ENCODE assay signal across 11 cellular contexts in genomic region chr10:124694467-124695195, GRCh38. TPM values are rescaled to one million over a fixed set of nuclear protein-coding genes. Genes with fewer than 3 reads are reported as not detected.
DNase-seq lines count a peak whose midpoint lies in the region; ATAC-seq, FAIRE-seq and TF ChIP-seq lines count a peak whose summit lies in the region.
"Had no signal": no experiment of that assay in that cellular context is flagged by ENCODE, and none has a peak within 500 bp of the region (broad histone marks: within the 10 kb centered on the region; RNA-seq: fewer than 3 reads in every experiment).

No MANE protein-coding gene starts in this region.

- H3K27ac ChIP-seq in psoas muscle, result peak overlapping the region; percentile 91

- H3K4me1 ChIP-seq in psoas muscle, result peaks cover 58% of the 10 kb centered on the region

- intact Hi-C loops in left cardiac atrium (cut with DNase I), result no loop called here
- intact Hi-C loops in psoas muscle (cut with DNase I), result no loop called here

- ATAC-seq in T-cell (replicated peaks in 1 of 4) (no peak), left cardiac atrium (no peak), psoas muscle (no peak)

- peaks cover 0 to 17% of the 10 kb centered on the region in 2 donors for H3K36me3 ChIP-seq in psoas muscle (ENCODE audit: insufficient read depth in 1 of 2, low read depth in 1 of 2)

- peaks cover 26% of the 10 kb centered on the region for H3K36me3 Mint-ChIP-seq in T-cell

- DNase-seq in GM19239 (ENCODE audit: insufficient read length, low spot score) (no peak), T-cell (no peak), left cardiac atrium (peak; percentile 22), psoas muscle (peak in 1 of 2 donors; percentile 39), NK-92 (lab: John Stamatoyannopoulos, UW; ENCODE audit: unreplicated experiment) (no peak), kidney glomerular epithelial cell (lab: John Stamatoyannopoulos, UW) (no peak), NCI-H1105 (lab: John Stamatoyannopoulos, UW) (no peak)
- DNase-seq in stimulated activated CD4-positive, alpha-beta T cell treated with anti-CD3 and anti-CD28 coated beads, Interleukin-12 subunit alpha, Interleukin-12 subunit beta, amount 100 ng/mL, for 4 hours, result no peak
- DNase-seq: DMS 273 treated with DMSO at 0.1 percent for 48 hours, kidney, RPMI8226 had no signal

- TF ChIP-seq CTCF in psoas muscle (IDR thresholded peaks at IDR 0.05), result no peak

- peak overlapping the region; percentile 99 to 100 for H3K27ac Mint-ChIP-seq in T-cell

- FAIRE-seq in GM19239 (lab: Jason Lieb, UNC), result peak; percentile 31
- FAIRE-seq: kidney had no signal

- CTCF ChIA-PET in T-cell (lab: Charles Lee), result interaction anchor here in 1 of 2 donors (1.9 kb wide), 1 partner anchor 24 kb away, joined by 8 read pairs; no protein-coding TSS in a partner anchor

- H3K27me3 Mint-ChIP-seq in T-cell, result no peaks in the 10 kb centered on the region

- 84 to 91% (median 85%) methylated on average over 13 to 14 of the region's 14 CpGs for WGBS in psoas muscle, 3 donors

- no peaks in the 10 kb centered on the region for H3K9me3 ChIP-seq in psoas muscle

- H3K9me3 Mint-ChIP-seq in T-cell, result no peaks in the 10 kb centered on the region

- peaks cover 68 to 89% (median 80%) of the 10 kb centered on the region in 3 donors for H3K4me1 Mint-ChIP-seq in T-cell

- peak overlapping the region in 2 of 3 donors; percentile 35 to 80 for H3K4me3 Mint-ChIP-seq in T-cell

- H3K4me3 ChIP-seq in psoas muscle, result no peak overlapping the region

- POLR2A ChIA-PET in T-cell (lab: Charles Lee), result no interaction called here

- H3K27me3 ChIP-seq in psoas muscle (ENCODE audit: insufficient read depth in 3 of 3, low read length in 2 of 3), result no peaks in the 10 kb centered on the region

RNA-seq across cellular contexts. Expression of gene FAM53B, which starts 49.5 kb away (rescaled TPM):
- total RNA-seq in T-cell, result 10 to 100 TPM; 39.3 to 86.5 (median 52.3) TPM
- total RNA-seq in left cardiac atrium, result 10 to 100 TPM; 23.3 to 31.4 TPM
- total RNA-seq in psoas muscle, result 100 to 1,000 TPM in 1 of 4 donors, 10 to 100 TPM in 3; 31.0 to 142 (median 43.1) TPM
- polyA plus RNA-seq in psoas muscle, result 100 to 1,000 TPM in 1 of 3 donors, 10 to 100 TPM in 2; 34.9 to 178 (median 55.8) TPM
